ENCODE assay signal across 14 cellular contexts in genomic region chr10:96473866-96474265, GRCh38. TPM values are rescaled to one million over a fixed set of nuclear protein-coding genes. Genes with fewer than 3 reads are reported as not detected.
DNase-seq lines count a peak whose midpoint lies in the region; ATAC-seq, FAIRE-seq and TF ChIP-seq lines count a peak whose summit lies in the region.
"Had no signal": no experiment of that assay in that cellular context is flagged by ENCODE, and none has a peak within 500 bp of the region (broad histone marks: within the 10 kb centered on the region; RNA-seq: fewer than 3 reads in every experiment).

No MANE protein-coding gene starts in this region.

- peaks cover 3% of the 10 kb centered on the region for H3K9me3 Mint-ChIP-seq in endodermal cell
- H3K9me3 Mint-ChIP-seq in H9 = peaks cover 2 to 12% of the 10 kb centered on the region in 2 experiments; a peak in 3 of 5 replicates
- H3K9me3 Mint-ChIP-seq in progenitor cell of endocrine pancreas (ENCODE audit: low read depth) = no peaks in the 10 kb centered on the region
- H3K9me3 Mint-ChIP-seq: CD4-positive, alpha-beta memory T cell; IgD-negative memory B cell had no signal

- H3K9me3 ChIP-seq in endodermal cell (ENCODE audit: control insufficient read depth, low read length) = peaks cover 6% of the 10 kb centered on the region
- no peaks in the 10 kb centered on the region for H3K9me3 ChIP-seq in H9 (ENCODE audit: control insufficient read depth, low read depth, low read length)
- H3K9me3 ChIP-seq: BE2C had no signal

- H2BK5ac ChIP-seq in H9 (ENCODE audit: insufficient read length, low read length) = no peak overlapping the region

- H3K79me2 ChIP-seq in H9 (ENCODE audit: insufficient read depth, low read length) = no peaks in the 10 kb centered on the region

- no peak overlapping the region for H2AK5ac ChIP-seq in H9 (ENCODE audit: insufficient read length, low read length)

- H3K4me3 Mint-ChIP-seq in endodermal cell = no peak overlapping the region
- no peak overlapping the region for H3K4me3 Mint-ChIP-seq in H9
- no peak overlapping the region for H3K4me3 Mint-ChIP-seq in progenitor cell of endocrine pancreas (ENCODE audit: low read depth)
- H3K4me3 Mint-ChIP-seq: CD4-positive, alpha-beta memory T cell; IgD-negative memory B cell had no signal

- peak; percentile 16 for FAIRE-seq in D721Med (lab: Jason Lieb, UNC)
- FAIRE-seq: A204.1 had no signal

- no peaks in the 10 kb centered on the region for H3K36me3 Mint-ChIP-seq in endodermal cell (ENCODE audit: low read depth)
- H3K36me3 Mint-ChIP-seq in H9 (ENCODE audit: insufficient read depth in 1 of 3, low read depth in 3 of 3) = peaks cover 4 to 11% (median 8%) of the 10 kb centered on the region in 3 experiments; a peak in 6 of 7 replicates
- H3K36me3 Mint-ChIP-seq in progenitor cell of endocrine pancreas (ENCODE audit: insufficient read depth) = no peaks in the 10 kb centered on the region
- H3K36me3 Mint-ChIP-seq: CD4-positive, alpha-beta memory T cell; IgD-negative memory B cell had no signal

- H2BK15ac ChIP-seq in H9 (ENCODE audit: low read depth, low read length) = no peak overlapping the region

- no peak overlapping the region for H4K91ac ChIP-seq in H9 (ENCODE audit: insufficient read length, low read depth, low read length)

- no peak overlapping the region for H3K18ac ChIP-seq in H9 (ENCODE audit: insufficient read length, low read depth, low read length)

- no peak overlapping the region for H3K23ac ChIP-seq in H9 (ENCODE audit: insufficient read length, low read depth, low read length)

- H3K9ac ChIP-seq in endodermal cell (ENCODE audit: extremely low read depth, low read length, poor library complexity, severe bottlenecking) (no peak overlapping the region), H9 (ENCODE audit: extremely low read depth, insufficient read length, low read length) (no peak overlapping the region)

- H3K14ac ChIP-seq in H9 (ENCODE audit: insufficient read depth, low read length) = no peak overlapping the region

- no peak overlapping the region for H2BK120ac ChIP-seq in H9 (ENCODE audit: low read depth, low read length, poor library complexity, severe bottlenecking)

- H2AFZ ChIP-seq in H9 (ENCODE audit: low read length) = no peak overlapping the region

- no peak overlapping the region for H2BK12ac ChIP-seq in H9 (ENCODE audit: insufficient read length, low read depth, low read length)

- H3K27ac ChIP-seq in endodermal cell (ENCODE audit: low read depth, low read length) (no peak overlapping the region), H9 (ENCODE audit: insufficient read length, low read depth, low read length) (no peak overlapping the region)
- H3K27ac ChIP-seq: C4-2B had no signal

- DNase-seq in D721Med (ENCODE audit: insufficient read length, low spot score) (peak; percentile 72), NCI-H82 (lab: John Stamatoyannopoulos, UW) (peak; percentile 91), endodermal cell (peak; percentile 22), retinal pigment epithelial cell (ENCODE audit: low read depth) (peak; percentile 45), H9 (no peak), progenitor cell of endocrine pancreas (ENCODE audit: low spot score, unreplicated experiment) (no peak)
- DNase-seq: BE2C; CD4-positive, alpha-beta memory T cell; DMS53; GF-D8 had no signal

- H4K20me1 ChIP-seq in H9 (ENCODE audit: control insufficient read depth, insufficient read depth, insufficient read length) = no peaks in the 10 kb centered on the region

- no peak overlapping the region for H2BK20ac ChIP-seq in H9 (ENCODE audit: low read depth, low read length, poor library complexity, severe bottlenecking)

- H3K23me2 ChIP-seq in H9 (ENCODE audit: insufficient read length, low read depth, low read length, poor library complexity, severe bottlenecking) = no peaks in the 10 kb centered on the region

- no peaks in the 10 kb centered on the region for H3K79me1 ChIP-seq in H9 (ENCODE audit: insufficient read depth, low read depth, low read length, poor library complexity, severe bottlenecking)

- TF ChIP-seq CTCF in D721Med (IDR thresholded peaks at IDR 0.05; ENCODE audit: insufficient read depth, missing control alignments) (no peak), endodermal cell (conservative IDR thresholded peaks at IDR 0.05) (no peak), retinal pigment epithelial cell (conservative IDR thresholded peaks at IDR 0.05; ENCODE audit: low read depth, low read length) (no peak), H9 (conservative IDR thresholded peaks at IDR 0.05) (no peak), progenitor cell of endocrine pancreas (IDR thresholded peaks at IDR 0.05; ENCODE audit: unreplicated experiment) (no peak)

- no peak overlapping the region for H3K56ac ChIP-seq in H9 (ENCODE audit: insufficient read length, low read depth, low read length)

- no peaks in the 10 kb centered on the region for H3K36me3 ChIP-seq in endodermal cell (ENCODE audit: control insufficient read depth, insufficient read depth, low read length)
- H3K36me3 ChIP-seq: BE2C had no signal

- H3K4me3 ChIP-seq in endodermal cell (ENCODE audit: low read length) (no peak overlapping the region), retinal pigment epithelial cell (ENCODE audit: low read length) (no peak overlapping the region)

- no peaks in the 10 kb centered on the region for H3K27me3 Mint-ChIP-seq in endodermal cell (ENCODE audit: insufficient read depth)
- peaks cover 4% of the 10 kb centered on the region for H3K27me3 Mint-ChIP-seq in H9 (ENCODE audit: low read depth)
- peaks cover 16% of the 10 kb centered on the region for H3K27me3 Mint-ChIP-seq in progenitor cell of endocrine pancreas

- H3K27me3 ChIP-seq in endodermal cell (ENCODE audit: control insufficient read depth, insufficient read depth, low read length, poor library complexity, severe bottlenecking) (no peaks in the 10 kb centered on the region), H9 (ENCODE audit: insufficient read depth, low read length) (no peaks in the 10 kb centered on the region)
- H3K27me3 ChIP-seq: BE2C had no signal

- H3K4me1 Mint-ChIP-seq in endodermal cell = peaks cover 1% of the 10 kb centered on the region
- peaks cover 28 to 39% of the 10 kb centered on the region in 2 experiments for H3K4me1 Mint-ChIP-seq in H9
- H3K4me1 Mint-ChIP-seq in progenitor cell of endocrine pancreas (ENCODE audit: low read depth) = no peaks in the 10 kb centered on the region
- H3K4me1 Mint-ChIP-seq: CD4-positive, alpha-beta memory T cell; IgD-negative memory B cell had no signal

- no peak for ATAC-seq in GM21423 (IDR thresholded peaks at IDR 0.05; ENCODE audit: unreplicated experiment)

- no peak overlapping the region for H3T11ph ChIP-seq in H9 (ENCODE audit: low read length)

- H3K27ac Mint-ChIP-seq in endodermal cell (no peak overlapping the region), H9 (peak overlapping the region in 1 of 3 experiments; percentile 32; a peak in 1 of 7 replicates), progenitor cell of endocrine pancreas (no peak overlapping the region)
- H3K27ac Mint-ChIP-seq: IgD-negative memory B cell had no signal

- no peaks in the 10 kb centered on the region for H3K4me1 ChIP-seq in endodermal cell (ENCODE audit: control insufficient read depth, insufficient read depth, low read length)
- H3K4me1 ChIP-seq in H9 (ENCODE audit: insufficient read depth, low read length) = no peaks in the 10 kb centered on the region; the same call in 1 of the 2 replicates
- H3K4me1 ChIP-seq: BE2C had no signal

- no peak overlapping the region for H4K8ac ChIP-seq in H9 (replicated peaks; ENCODE audit: insufficient read length, low read depth, low read length)

- no peak overlapping the region for H3K4ac ChIP-seq in H9 (ENCODE audit: low read depth, low read length)

- H3K4me2 ChIP-seq in H9 (ENCODE audit: insufficient read depth, insufficient read length, low read length) = no peak overlapping the region

- no peak overlapping the region for H4K5ac ChIP-seq in H9 (ENCODE audit: insufficient read length, low read depth, low read length)

- 71 to 90% methylated on average over 6 to 9 of the region's 9 CpGs for WGBS in endodermal cell (ENCODE audit: insufficient coverage in 1 of 2, insufficient read length in 1 of 2), 2 experiments
- WGBS in H9 (ENCODE audit: extremely low coverage, insufficient read length, low lambda C conversion rate) = no CpG with 5 or more reads among the region's 9 CpGs

RNA-seq across cellular contexts. Expression of gene TLL2, which starts 39.9 kb away (rescaled TPM):
- under 1 TPM; 0.11 to 0.18 TPM for total RNA-seq in endodermal cell
- polyA plus RNA-seq in endodermal cell (2013, experiment 1 of 2) = 0.43 TPM
- polyA plus RNA-seq in endodermal cell (2013, experiment 2 of 2) = 0.33 TPM
- total RNA-seq in H9 (2021) = 1.4 and 1.8 TPM in 2 replicates
- total RNA-seq in progenitor cell of endocrine pancreas = 0.58 and 0.60 TPM in 2 replicates

Comparison
In these comparisons a context has a peak if more than half of its experiments do, and no peak if none do; other contexts are left out.
1. DNase-seq: peak in D721Med (single experiment), NCI-H82 (single experiment), endodermal cell (single experiment) and retinal pigment epithelial cell (single experiment); none in H9 (single experiment) and progenitor cell of endocrine pancreas (single experiment).